Comparison of ENCODE assay signal across 8 cellular contexts in genomic region chr2:145752091-145752806, GRCh38.
DNase-seq lines count a peak whose midpoint lies in the region; ATAC-seq and TF ChIP-seq lines count a peak whose summit lies in the region.

No MANE protein-coding gene starts in this region.

- peak; percentile 27 for DNase-seq in GM12864 (ENCODE audit: low read depth)
- peak; percentile 50 for DNase-seq in HCT116 (ENCODE audit: low read depth, low spot score)
- DNase-seq in SJSA1 (ENCODE audit: low read depth in 1 of 2, low spot score in 2 of 2), result peak in 1 of 2 experiments; percentile 74
- DNase-seq in fibroblast of gingiva (ENCODE audit: low read depth), result peak; percentile 87
- no peak for DNase-seq in 8988T
- no peak for DNase-seq in stimulated activated naive CD8-positive, alpha-beta T cell treated with anti-CD3 and anti-CD28 coated beads, Interleukin-15, amount 100 ng/mL, for 72 hours

- no peaks in the 10 kb centered on the region for H3F3A ChIP-seq in Loucy (ENCODE audit: low read depth)

- peak overlapping the region; percentile 54 to 71 (median 60) for H3K27ac Mint-ChIP-seq in nephron
- H3K27ac Mint-ChIP-seq in stimulated activated naive CD8-positive, alpha-beta T cell treated with anti-CD3 and anti-CD28 coated beads, Interleukin-15, amount 100 ng/mL, for 72 hours, result peak overlapping the region in 1 of 2 donors; percentile 51

- no peak overlapping the region for H3K4me3 ChIP-seq in GM12864 (ENCODE audit: low read depth, low read length)
- H3K4me3 ChIP-seq in HCT116 (replicated peaks in 1 of 2; ENCODE audit: low read depth in 1 of 2, low read length in 2 of 2), result no peak overlapping the region
- H3K4me3 ChIP-seq in Loucy (ENCODE audit: low read length, poor library complexity, severe bottlenecking), result no peak overlapping the region
- H3K4me3 ChIP-seq in SJSA1, result no peak overlapping the region

- no peaks in the 10 kb centered on the region for H4K20me1 ChIP-seq in HCT116 (ENCODE audit: insufficient read depth)
- H4K20me1 ChIP-seq in Loucy (ENCODE audit: insufficient read depth, low read length, poor library complexity, severe bottlenecking), result no peaks in the 10 kb centered on the region

- H3K27ac ChIP-seq in HCT116 (ENCODE audit: low read depth, low read length) (no peak overlapping the region), SJSA1 (peak overlapping the region; percentile 64)

- RAD21 ChIA-PET in HCT116 (lab: Charles Lee; ENCODE audit: low non-redundant PET in 1 of 2, low total read pairs in 2 of 2, uncharacterized antibody in 2 of 2, unreplicated experiment in 2 of 2), result no interaction called here

- H3K4me2 ChIP-seq in HCT116 (ENCODE audit: low read length) (peak overlapping the region; percentile 29; the same call in 1 of the 2 replicates), Loucy (ENCODE audit: low read depth, low read length, poor library complexity, severe bottlenecking) (peak overlapping the region; percentile 23)

- peaks cover 3 to 5% of the 10 kb centered on the region in 2 experiments; a peak in 3 of 4 replicates for H3K4me1 ChIP-seq in HCT116 (ENCODE audit: control insufficient read depth in 1 of 2, insufficient read depth in 2 of 2, low read length in 2 of 2)
- H3K4me1 ChIP-seq in Loucy (ENCODE audit: insufficient read depth, low read length, poor library complexity, severe bottlenecking), result no peaks in the 10 kb centered on the region
- peaks cover 23% of the 10 kb centered on the region for H3K4me1 ChIP-seq in SJSA1 (replicated peaks)

- no TSS peak for BruUV-seq in HCT116 (replicated peaks; lab: Mats Ljungman, UMichigan)

- no peaks in the 10 kb centered on the region for H3K27me3 Mint-ChIP-seq in nephron (ENCODE audit: low read depth)
- H3K27me3 Mint-ChIP-seq in stimulated activated naive CD8-positive, alpha-beta T cell treated with anti-CD3 and anti-CD28 coated beads, Interleukin-15, amount 100 ng/mL, for 72 hours, result peaks cover 8% of the 10 kb centered on the region

- peaks cover 62% of the 10 kb centered on the region for H3K4me1 Mint-ChIP-seq in nephron
- H3K4me1 Mint-ChIP-seq in stimulated activated naive CD8-positive, alpha-beta T cell treated with anti-CD3 and anti-CD28 coated beads, Interleukin-15, amount 100 ng/mL, for 72 hours, result no peaks in the 10 kb centered on the region

- H3K9me3 ChIP-seq in HCT116 (ENCODE audit: control insufficient read depth in 1 of 2, insufficient read depth in 1 of 2, low read depth in 1 of 2, low read length in 2 of 2), result no peaks in the 10 kb centered on the region
- no peaks in the 10 kb centered on the region for H3K9me3 ChIP-seq in Loucy (ENCODE audit: insufficient read depth, low read depth, low read length)
- H3K9me3 ChIP-seq in SJSA1 (replicated peaks), result no peaks in the 10 kb centered on the region

- TF ChIP-seq CTCF in GM12864 (IDR thresholded peaks at IDR 0.05; ENCODE audit: low read depth, low read length, missing control alignments), result peak; percentile 70
- peak; percentile 35 to 72 (median 68); a peak in 5 of 6 replicates for TF ChIP-seq CTCF in HCT116 (IDR thresholded peaks at IDR 0.05 in 2 of 3, conservative IDR thresholded peaks at IDR 0.05 in 1 of 3; ENCODE audit: borderline replicate concordance in 1 of 3, insufficient read depth in 1 of 3, low read depth in 2 of 3, low read length in 2 of 3)
- TF ChIP-seq CTCF in Loucy (conservative IDR thresholded peaks at IDR 0.05; ENCODE audit: low read length), result peak; percentile 80
- peak; percentile 69 to 87 (median 75) for TF ChIP-seq CTCF in nephron (IDR thresholded peaks at IDR 0.05; ENCODE audit: unreplicated experiment in 3 of 3)

- H3K36me3 Mint-ChIP-seq in nephron (ENCODE audit: low read depth), result no peaks in the 10 kb centered on the region

- H3K4me3 Mint-ChIP-seq in nephron, result peak overlapping the region in 1 of 3 experiments; percentile 26
- no peak overlapping the region for H3K4me3 Mint-ChIP-seq in stimulated activated naive CD8-positive, alpha-beta T cell treated with anti-CD3 and anti-CD28 coated beads, Interleukin-15, amount 100 ng/mL, for 72 hours

- H3K9ac ChIP-seq in HCT116 (ENCODE audit: low read length) (no peak overlapping the region), Loucy (ENCODE audit: low read depth, low read length, poor library complexity, severe bottlenecking) (no peak overlapping the region)

- CTCF ChIA-PET in HCT116 (lab: Charles Lee), result interaction anchor here (0.8 to 1.6 kb wide), 9 partner anchors 8 to 561 kb away, joined by 3 to 6 read pairs (median 4); no protein-coding TSS in a partner anchor

- POLR2A ChIA-PET in HCT116 (lab: Charles Lee), result no interaction called here

- H3K79me2 ChIP-seq in HCT116 (ENCODE audit: insufficient read depth, low read length) (no peaks in the 10 kb centered on the region), Loucy (ENCODE audit: insufficient read depth, low read length) (no peaks in the 10 kb centered on the region)

- H3K9me2 ChIP-seq in HCT116 (ENCODE audit: insufficient read depth) (no peaks in the 10 kb centered on the region), Loucy (replicated peaks; ENCODE audit: low read depth, low read length) (no peaks in the 10 kb centered on the region)

- H3K27me3 ChIP-seq in HCT116 (ENCODE audit: insufficient read depth, low read length), result no peaks in the 10 kb centered on the region
- H3K27me3 ChIP-seq in Loucy (ENCODE audit: insufficient read depth, low read length, poor library complexity, severe bottlenecking), result no peaks in the 10 kb centered on the region
- H3K27me3 ChIP-seq in SJSA1 (replicated peaks), result no peaks in the 10 kb centered on the region

- ATAC-seq in HCT116, result peak; percentile 85
- ATAC-seq in stimulated activated naive CD8-positive, alpha-beta T cell treated with anti-CD3 and anti-CD28 coated beads, Interleukin-15, amount 100 ng/mL, for 72 hours, result no peak

- TF ChIP-seq RAD21 in HCT116 (IDR thresholded peaks at IDR 0.05; ENCODE audit: low read depth), result peak; percentile 77

- H2AFZ ChIP-seq in HCT116 (ENCODE audit: low read depth, low read length, poor library complexity, severe bottlenecking) (peak overlapping the region; percentile 96), Loucy (ENCODE audit: low read length) (peak overlapping the region; percentile 79)

- no peaks in the 10 kb centered on the region for H3K9me3 Mint-ChIP-seq in nephron
- no peaks in the 10 kb centered on the region for H3K9me3 Mint-ChIP-seq in stimulated activated naive CD8-positive, alpha-beta T cell treated with anti-CD3 and anti-CD28 coated beads, Interleukin-15, amount 100 ng/mL, for 72 hours

- H3K36me3 ChIP-seq in HCT116 (ENCODE audit: control insufficient read depth in 1 of 2, insufficient read depth in 2 of 2, low read length in 2 of 2) (no peaks in the 10 kb centered on the region), Loucy (ENCODE audit: insufficient read depth, low read length) (no peaks in the 10 kb centered on the region), SJSA1 (no peaks in the 10 kb centered on the region)

- intact Hi-C loops in HCT116 (cut with micrococcal nuclease), result loop anchor here (2.0 to 5.0 kb wide), 2 partner anchors 1589 to 1910 kb away; no protein-coding TSS in a partner anchor

- TF ChIP-seq POLR2A in HCT116 (IDR thresholded peaks at IDR 0.05; ENCODE audit: borderline replicate concordance, extremely low read depth, insufficient read depth, insufficient read length), result no peak

TF ChIP-seq in HCT116, 20 proteins besides CTCF, POLR2A, EP300 and RAD21:
- no peak for TF ChIP-seq JUND (IDR thresholded peaks at IDR 0.05)
- TF ChIP-seq REST (IDR thresholded peaks at IDR 0.05; ENCODE audit: low read depth), result no peak
- TF ChIP-seq MAX (IDR thresholded peaks at IDR 0.05), result 0 out of 2 replicates have a peak, but pooled peaks have one; percentile 12
- no peak for TF ChIP-seq FOSL1 (IDR thresholded peaks at IDR 0.05; ENCODE audit: low read depth)

Comparison
In these comparisons a context has a peak if more than half of its experiments do, and no peak if none do; other contexts are left out.
1. DNase-seq: peak in GM12864 (single experiment), HCT116 (single experiment) and fibroblast of gingiva (single experiment); none in 8988T (single experiment) and stimulated activated naive CD8-positive, alpha-beta T cell treated with anti-CD3 and anti-CD28 coated beads, Interleukin-15, amount 100 ng/mL, for 72 hours (0 of 2).
2. Peak in every context shown above with its lines, with median percentiles within 50 percentile points of each other: CTCF ChIP-seq.